19 cellular contexts compared by ENCODE assay signal in genomic region chr10:11830836-11831519, GRCh38. TPM values are rescaled to one million over a fixed set of nuclear protein-coding genes. Genes with fewer than 3 reads are reported as not detected.
DNase-seq lines count a peak whose midpoint lies in the region; ATAC-seq and TF ChIP-seq lines count a peak whose summit lies in the region.
"Had no signal": no experiment of that assay in that cellular context is flagged by ENCODE, and none has a peak within 500 bp of the region (broad histone marks: within the 10 kb centered on the region; RNA-seq: fewer than 3 reads in every experiment).

No MANE protein-coding gene starts in this region.

- H3F3A ChIP-seq in PC-9 (ENCODE audit: insufficient read depth, low read depth) = peaks cover 14% of the 10 kb centered on the region; the same call in 1 of the 2 replicates

- peaks cover 100% of the 10 kb centered on the region for H3K79me2 ChIP-seq in PC-9 (ENCODE audit: low read depth)

- no peaks in the 10 kb centered on the region for H3K9me3 Mint-ChIP-seq in osteocyte (ENCODE audit: unreplicated experiment)
- H3K9me3 Mint-ChIP-seq: stimulated activated naive CD8-positive, alpha-beta T cell treated with anti-CD3 and anti-CD28 coated beads, Interleukin-15, amount 100 ng/mL, for 72 hours had no signal

- H3K9me2 ChIP-seq in PC-9 (ENCODE audit: insufficient read depth) = no peaks in the 10 kb centered on the region

- H3K4me2 ChIP-seq in PC-9 = peak overlapping the region; percentile 63

- ATAC-seq in foreskin keratinocyte (peak; percentile 73), GM18520 (IDR thresholded peaks at IDR 0.05; ENCODE audit: unreplicated experiment) (no peak)
- ATAC-seq: stimulated activated naive CD8-positive, alpha-beta T cell treated with anti-CD3 and anti-CD28 coated beads, Interleukin-15, amount 100 ng/mL, for 72 hours had no signal

- H2AFZ ChIP-seq in PC-9 = no peak overlapping the region

- H3K36me3 ChIP-seq in PC-9 (ENCODE audit: low read depth) = peaks cover 4% of the 10 kb centered on the region; the same call in 1 of the 2 replicates
- no peaks in the 10 kb centered on the region for H3K36me3 ChIP-seq in ascending aorta
- H3K36me3 ChIP-seq: adrenal gland, MG63 had no signal

- BruUV-seq in PC-9 (replicated peaks; lab: Mats Ljungman, UMichigan) = no TSS peak

- H3K27ac ChIP-seq in PC-9 (peak overlapping the region; percentile 77), foreskin keratinocyte (peak overlapping the region; percentile 60), ascending aorta (no peak overlapping the region)
- H3K27ac ChIP-seq: HL-60 had no signal

- H3K27me3 Mint-ChIP-seq in osteocyte (ENCODE audit: unreplicated experiment) = peaks cover 12% of the 10 kb centered on the region

- CTCF ChIA-PET in PC-9 (lab: Charles Lee) = interaction anchor here (0.6 to 1.1 kb wide), 3 partner anchors 11 to 15 kb away, joined by 3 to 6 read pairs (median 3); no protein-coding TSS in a partner anchor

- peaks cover 8% of the 10 kb centered on the region for H3K4me1 Mint-ChIP-seq in osteocyte (ENCODE audit: unreplicated experiment)
- H3K4me1 Mint-ChIP-seq: stimulated activated naive CD8-positive, alpha-beta T cell treated with anti-CD3 and anti-CD28 coated beads, Interleukin-15, amount 100 ng/mL, for 72 hours had no signal

- no peak for TF ChIP-seq CTCF in PC-9 (conservative IDR thresholded peaks at IDR 0.05)
- TF ChIP-seq CTCF in foreskin keratinocyte (conservative IDR thresholded peaks at IDR 0.05) = no peak
- TF ChIP-seq CTCF in osteocyte (IDR thresholded peaks at IDR 0.05) = no peak
- no peak for TF ChIP-seq CTCF in foreskin fibroblast (IDR thresholded peaks at IDR 0.05; ENCODE audit: low read depth, low read length)
- no peak for TF ChIP-seq CTCF in ascending aorta (IDR thresholded peaks at IDR 0.05)

- H3K9me3 ChIP-seq in PC-9 (ENCODE audit: insufficient read depth, low read depth) (no peaks in the 10 kb centered on the region), ascending aorta (no peaks in the 10 kb centered on the region)
- H3K9me3 ChIP-seq: adrenal gland, MG63 had no signal

- H3K4me1 ChIP-seq in PC-9 (replicated peaks; ENCODE audit: insufficient read depth) = peaks cover 55% of the 10 kb centered on the region
- H3K4me1 ChIP-seq in foreskin keratinocyte = peaks cover 23% of the 10 kb centered on the region
- H3K4me1 ChIP-seq in ascending aorta = no peaks in the 10 kb centered on the region
- H3K4me1 ChIP-seq: adrenal gland had no signal

- H3K36me3 Mint-ChIP-seq in osteocyte (ENCODE audit: unreplicated experiment) = peaks cover 2% of the 10 kb centered on the region

- DNase-seq in ELF-1 (ENCODE audit: low read depth, low spot score) (peak; percentile 44), PC-9 (peak; percentile 35 to 65), foreskin keratinocyte (peak; percentile 51 to 65), osteocyte (ENCODE audit: extremely low spot score, unreplicated experiment) (no peak), NCI-H1105 (lab: John Stamatoyannopoulos, UW) (no peak), foreskin fibroblast (no peak), ascending aorta (ENCODE audit: low spot score in 2 of 2) (no peak)
- DNase-seq: activated CD4-positive, alpha-beta T cell treated with anti-CD3 and anti-CD28 coated beads, Interleukin-2, amount 50 U/mL, for 1 hour; adrenal gland; AML-193; DND-41; mesenchymal stem cell; MG63; NCI-H2081 treated with DMSO at 0.1 percent for 48 hours; nucleus accumbens; SHP77; stimulated activated naive CD8-positive, alpha-beta T cell treated with anti-CD3 and anti-CD28 coated beads, Interleukin-15, amount 100 ng/mL, for 72 hours had no signal

- peak overlapping the region; percentile 60 for H3K27ac Mint-ChIP-seq in osteocyte (ENCODE audit: unreplicated experiment)
- H3K27ac Mint-ChIP-seq: stimulated activated naive CD8-positive, alpha-beta T cell treated with anti-CD3 and anti-CD28 coated beads, Interleukin-15, amount 100 ng/mL, for 72 hours had no signal

- H3K27me3 ChIP-seq in PC-9 (ENCODE audit: insufficient read depth, low read depth) (no peaks in the 10 kb centered on the region), foreskin keratinocyte (no peaks in the 10 kb centered on the region), ascending aorta (no peaks in the 10 kb centered on the region)
- H3K27me3 ChIP-seq: adrenal gland, MG63 had no signal

- H3K4me3 Mint-ChIP-seq in osteocyte (ENCODE audit: unreplicated experiment) = no peak overlapping the region
- H3K4me3 Mint-ChIP-seq: stimulated activated naive CD8-positive, alpha-beta T cell treated with anti-CD3 and anti-CD28 coated beads, Interleukin-15, amount 100 ng/mL, for 72 hours had no signal

- H3K4me3 ChIP-seq in PC-9 (peak overlapping the region; percentile 33; the same call in 1 of the 2 replicates), foreskin fibroblast (ENCODE audit: low read depth in 1 of 2, low read length in 2 of 2) (no peak overlapping the region), ascending aorta (no peak overlapping the region)
- H3K4me3 ChIP-seq: adrenal gland, MG63 had no signal

- POLR2A ChIA-PET in PC-9 (lab: Charles Lee; ENCODE audit: unreplicated experiment) = interaction anchor here (1.0 to 1.3 kb wide), 2 partner anchors 37 to 50 kb away, joined by 6 to 9 read pairs; no protein-coding TSS in a partner anchor

- intact Hi-C loops in PC-9 (cut with micrococcal nuclease; ENCODE audit: unreplicated experiment) (no loop called here), ascending aorta (cut with DNase I) (no loop called here)

- H4K20me1 ChIP-seq in PC-9 (ENCODE audit: insufficient read depth) = peaks cover 14% of the 10 kb centered on the region; the same call in 1 of the 2 replicates

RNA-seq across cellular contexts. Expression of gene PROSER2, which starts 7.8 kb away (rescaled TPM):
- 66.6 and 87.5 TPM in 2 replicates for total RNA-seq in PC-9 (2021)
- 17.2 and 22.2 TPM in 2 replicates for total RNA-seq in foreskin keratinocyte
- 18.1 and 22.8 TPM in 2 replicates for polyA plus RNA-seq in foreskin keratinocyte
- total RNA-seq in osteocyte = 7.1 and 8.8 TPM in 2 replicates
- 4.8 TPM for total RNA-seq in ascending aorta

Comparison
In these comparisons a context has a peak if more than half of its experiments do, and no peak if none do; other contexts are left out.
1. DNase-seq: peak in ELF-1 (single experiment), PC-9 (2 of 2) and foreskin keratinocyte (2 of 2); none in osteocyte (single experiment), NCI-H1105 (single experiment), foreskin fibroblast (0 of 2) and ascending aorta (0 of 2).
2. H3K27ac ChIP-seq: peak in PC-9 (single experiment) and foreskin keratinocyte (single experiment); none in ascending aorta (0 of 2).